In genomic region chr3:139808196-139808595, GRCh38 we compare ENCODE assay signal across 20 cellular contexts.
DNase-seq lines count a peak whose midpoint lies in the region; ATAC-seq and TF ChIP-seq lines count a peak whose summit lies in the region.
"Had no signal": no experiment of that assay in that cellular context is flagged by ENCODE, and none has a peak within 500 bp of the region (broad histone marks: within the 10 kb centered on the region; RNA-seq: fewer than 3 reads in every experiment).

No MANE protein-coding gene starts in this region.

- H3K27ac ChIP-seq in hepatocyte (no peak overlapping the region), trophoblast cell (ENCODE audit: low read depth, low read length) (peak overlapping the region; percentile 22)
- H3K27ac ChIP-seq: 22Rv1, BLaER1, C4-2B had no signal

- no peak overlapping the region for H4K91ac ChIP-seq in trophoblast cell (ENCODE audit: low read depth, low read length)

- H3K4me3 Mint-ChIP-seq in activated T-cell treated with anti-CD3 and anti-CD28 coated beads, Interleukin-2, amount 50 U/mL, for 72 hours, result no peak overlapping the region
- H3K4me3 Mint-ChIP-seq: B cell; CD4-positive, CD25-positive, alpha-beta regulatory T cell; CD8-positive, alpha-beta T cell; GM23338; H9 had no signal

- no peaks in the 10 kb centered on the region for H3K27me3 Mint-ChIP-seq in activated T-cell treated with anti-CD3 and anti-CD28 coated beads, Interleukin-2, amount 50 U/mL, for 72 hours (ENCODE audit: low read depth)
- H3K27me3 Mint-ChIP-seq: B cell; CD4-positive, CD25-positive, alpha-beta regulatory T cell had no signal

- no peak overlapping the region for H2BK120ac ChIP-seq in trophoblast cell (ENCODE audit: insufficient read depth, low read length, poor library complexity)

- no peaks in the 10 kb centered on the region for H3K36me3 Mint-ChIP-seq in activated T-cell treated with anti-CD3 and anti-CD28 coated beads, Interleukin-2, amount 50 U/mL, for 72 hours (ENCODE audit: insufficient read depth in 2 of 2)
- H3K36me3 Mint-ChIP-seq: CD4-positive, CD25-positive, alpha-beta regulatory T cell; CD8-positive, alpha-beta T cell had no signal

- no peak for ATAC-seq in activated T-cell treated with anti-CD3 and anti-CD28 coated beads, Interleukin-2, amount 50 U/mL, for 72 hours (replicated peaks in 1 of 2)
- ATAC-seq: CD8-positive, alpha-beta T cell; GM23338; HCT116 had no signal

- H3K27me3 ChIP-seq in hepatocyte (no peaks in the 10 kb centered on the region), trophoblast cell (ENCODE audit: insufficient read depth, low read length) (no peaks in the 10 kb centered on the region)
- H3K27me3 ChIP-seq: BLaER1 had no signal

- no peaks in the 10 kb centered on the region for H4K20me1 ChIP-seq in hepatocyte (ENCODE audit: insufficient read depth, poor library complexity, severe bottlenecking)
- H4K20me1 ChIP-seq: BLaER1 had no signal

- H4K8ac ChIP-seq in trophoblast cell (ENCODE audit: low read depth, low read length), result peak overlapping the region; percentile 28

- no peak overlapping the region for H3K9ac ChIP-seq in trophoblast cell (ENCODE audit: low read length)
- H3K9ac ChIP-seq: BLaER1 had no signal

- no peak overlapping the region for H3K4me2 ChIP-seq in hepatocyte
- H3K4me2 ChIP-seq in trophoblast cell (ENCODE audit: low read length), result no peak overlapping the region
- H3K4me2 ChIP-seq: BLaER1, GM23338 had no signal

- peak overlapping the region; percentile 13 for H2BK5ac ChIP-seq in trophoblast cell (ENCODE audit: low read depth, low read length, poor library complexity)

- no peak overlapping the region for H3K27ac Mint-ChIP-seq in activated T-cell treated with anti-CD3 and anti-CD28 coated beads, Interleukin-2, amount 50 U/mL, for 72 hours
- H3K27ac Mint-ChIP-seq: B cell; CD4-positive, CD25-positive, alpha-beta regulatory T cell; CD8-positive, alpha-beta T cell; GM23338; H9 had no signal

- H3K23ac ChIP-seq in trophoblast cell (ENCODE audit: low read length), result no peak overlapping the region

- WGBS in hepatocyte (ENCODE audit: low lambda C conversion rate, missing lambda C conversion rate), result 86% methylated on average over 5 of the region's 5 CpGs
- WGBS in trophoblast cell (ENCODE audit: extremely low coverage, insufficient coverage, insufficient read length), result no CpG with 5 or more reads among the region's 5 CpGs

- no peak overlapping the region for H3K14ac ChIP-seq in trophoblast cell (ENCODE audit: low read length)

- H3K79me2 ChIP-seq in hepatocyte (no peaks in the 10 kb centered on the region), trophoblast cell (ENCODE audit: control insufficient read depth, insufficient read depth, low read length, poor library complexity) (no peaks in the 10 kb centered on the region)

- H3K4me1 Mint-ChIP-seq in activated T-cell treated with anti-CD3 and anti-CD28 coated beads, Interleukin-2, amount 50 U/mL, for 72 hours (ENCODE audit: low read depth), result no peaks in the 10 kb centered on the region
- H3K4me1 Mint-ChIP-seq: B cell; CD4-positive, CD25-positive, alpha-beta regulatory T cell had no signal

- H2BK12ac ChIP-seq in trophoblast cell (ENCODE audit: low read length), result no peak overlapping the region

- no peak overlapping the region for H3K4ac ChIP-seq in trophoblast cell (ENCODE audit: low read depth, low read length)

- H3K9me3 ChIP-seq in hepatocyte (ENCODE audit: low read depth), result no peaks in the 10 kb centered on the region
- H3K9me3 ChIP-seq in trophoblast cell (ENCODE audit: insufficient read depth, low read depth, low read length), result no peaks in the 10 kb centered on the region
- H3K9me3 ChIP-seq: BLaER1, Caco-2 had no signal

- no peak overlapping the region for H3K18ac ChIP-seq in trophoblast cell (ENCODE audit: low read length)

- H3K4me3 ChIP-seq in hepatocyte, result no peak overlapping the region
- H3K4me3 ChIP-seq in trophoblast cell (ENCODE audit: low read depth, low read length), result no peak overlapping the region
- H3K4me3 ChIP-seq: BLaER1, GM23338 had no signal

- H3K4me1 ChIP-seq in hepatocyte (ENCODE audit: insufficient read depth), result peaks cover 8% of the 10 kb centered on the region
- peaks cover 0 to 2% of the 10 kb centered on the region in 2 experiments for H3K4me1 ChIP-seq in trophoblast cell (ENCODE audit: control insufficient read depth in 1 of 2, insufficient read depth in 2 of 2, low read length in 2 of 2)

- H3K9me2 ChIP-seq in hepatocyte (replicated peaks; ENCODE audit: insufficient read depth), result no peaks in the 10 kb centered on the region

- H3K36me3 ChIP-seq in hepatocyte (replicated peaks; ENCODE audit: insufficient read depth, low read depth), result no peaks in the 10 kb centered on the region
- no peaks in the 10 kb centered on the region for H3K36me3 ChIP-seq in trophoblast cell (ENCODE audit: control insufficient read depth in 1 of 2, insufficient read depth in 2 of 2, low read length in 2 of 2)
- H3K36me3 ChIP-seq: BLaER1 had no signal

- H2AFZ ChIP-seq in hepatocyte (no peak overlapping the region), trophoblast cell (ENCODE audit: insufficient read depth, low read length, poor library complexity) (no peak overlapping the region)
- H2AFZ ChIP-seq: GM23338 had no signal

- no peaks in the 10 kb centered on the region for H3K9me3 Mint-ChIP-seq in activated T-cell treated with anti-CD3 and anti-CD28 coated beads, Interleukin-2, amount 50 U/mL, for 72 hours
- H3K9me3 Mint-ChIP-seq: CD8-positive, alpha-beta T cell; H9 had no signal

- no peak overlapping the region for H2AK5ac ChIP-seq in trophoblast cell (ENCODE audit: low read length)

- no peak for TF ChIP-seq CTCF in hepatocyte (IDR thresholded peaks at IDR 0.05; ENCODE audit: poor library complexity)

- H4K12ac ChIP-seq in trophoblast cell (ENCODE audit: low read depth, low read length), result no peak overlapping the region

- DNase-seq in NCI-H82 (lab: John Stamatoyannopoulos, UW) (peak; percentile 64), NCI-H82 treated with DMSO at 0.1 percent for 48 hours (lab: John Stamatoyannopoulos, UW; ENCODE audit: unreplicated experiment) (no peak), amniotic epithelial cell (ENCODE audit: low read depth) (peak; percentile 12), hepatocyte (ENCODE audit: low spot score) (peak; percentile 55), trophoblast cell (no peak), NCI-H187 (lab: John Stamatoyannopoulos, UW) (no peak), dedifferentiated amniotic fluid mesenchymal stem cell (ENCODE audit: extremely low spot score) (no peak)
- DNase-seq in activated T-cell treated with anti-CD3 and anti-CD28 coated beads, Interleukin-2, amount 50 U/mL, for 72 hours, result no peak
- DNase-seq: Caco-2; CD4-positive, CD25-positive, alpha-beta regulatory T cell; CD8-positive, alpha-beta T cell; DMS153; DND-41; H9 had no signal

- H3K79me1 ChIP-seq in trophoblast cell (ENCODE audit: low read length), result no peaks in the 10 kb centered on the region

Comparison
In these comparisons a context has a peak if more than half of its experiments do, and no peak if none do; other contexts are left out.
1. DNase-seq: peak in NCI-H82 (single experiment), amniotic epithelial cell (single experiment) and hepatocyte (single experiment); none in NCI-H82 treated with DMSO at 0.1 percent for 48 hours (single experiment), trophoblast cell (0 of 2), activated T-cell treated with anti-CD3 and anti-CD28 coated beads, Interleukin-2, amount 50 U/mL, for 72 hours (0 of 2), NCI-H187 (0 of 2) and dedifferentiated amniotic fluid mesenchymal stem cell (single experiment).